In the genomic region with DNA sequence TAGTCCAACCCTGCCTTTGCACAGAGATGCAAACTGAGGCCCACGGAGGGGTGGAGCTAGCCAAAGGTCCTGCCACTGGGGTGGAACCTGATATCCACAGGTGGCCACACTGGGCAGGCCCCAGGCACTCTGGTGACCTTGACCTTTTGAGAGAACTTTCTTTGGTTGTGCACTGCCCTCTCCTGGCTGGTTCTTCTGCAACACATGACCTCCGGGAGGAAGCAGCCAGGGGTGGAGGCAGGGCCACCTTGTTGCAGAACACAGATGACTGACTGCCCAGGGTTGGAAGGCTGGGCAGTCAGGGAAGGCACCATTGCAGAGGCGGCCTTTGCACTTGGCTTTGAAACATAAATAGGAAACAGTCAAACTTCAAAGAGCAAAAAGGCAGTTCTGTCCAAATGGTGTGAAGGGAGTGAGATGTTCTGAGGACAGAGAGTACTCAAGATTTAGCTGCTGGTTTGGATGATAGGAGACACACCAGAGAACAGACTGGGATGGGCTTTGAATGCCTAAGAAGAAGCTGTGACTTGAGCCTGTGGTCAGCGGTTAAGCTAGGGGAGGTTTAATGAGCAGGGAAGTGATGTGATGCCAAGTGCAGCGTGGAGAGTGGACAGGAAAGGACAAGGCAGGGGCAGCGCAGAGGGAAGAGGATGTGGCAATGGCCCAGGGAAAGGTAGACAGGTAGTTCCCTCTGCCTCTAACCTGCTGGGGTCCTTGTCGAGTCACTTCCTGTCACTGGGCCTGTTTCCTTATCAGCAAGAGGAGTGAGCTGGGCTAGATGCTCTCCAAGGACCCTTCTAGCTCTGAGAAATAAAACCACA, we compare ENCODE assay signal across 8 cellular contexts. TPM values are rescaled to one million over a fixed set of nuclear protein-coding genes. Genes with fewer than 3 reads are reported as not detected.
DNase-seq lines count a peak whose midpoint lies in the region; ATAC-seq and TF ChIP-seq lines count a peak whose summit lies in the region.

No MANE protein-coding gene starts in this region.

- H3K9me1 ChIP-seq in IMR-90 (ENCODE audit: insufficient read depth, low read length), result no peaks in the 10 kb centered on the region

- no peaks in the 10 kb centered on the region for H3K4me1 ChIP-seq in IMR-90 (ENCODE audit: control insufficient read depth, insufficient read depth, low read length)
- peaks cover 1% of the 10 kb centered on the region; the same call in 1 of the 2 replicates for H3K4me1 ChIP-seq in iPS DF 6.9 (ENCODE audit: control insufficient read depth, insufficient read depth, low read length)
- H3K4me1 ChIP-seq in smooth muscle cell (ENCODE audit: low read depth), result no peaks in the 10 kb centered on the region

- H3K79me1 ChIP-seq in IMR-90 (ENCODE audit: low read depth in 1 of 2, low read length in 2 of 2), result no peaks in the 10 kb centered on the region

- POLR2A ChIA-PET in IMR-90 (lab: Charles Lee; ENCODE audit: unreplicated experiment), result no interaction called here

- peak overlapping the region in 1 of 2 experiments; percentile 67; a peak in 2 of 4 replicates for H4K8ac ChIP-seq in IMR-90 (ENCODE audit: low read depth in 2 of 2, low read length in 2 of 2)

- BruUV-seq in IMR-90 (replicated peaks; lab: Mats Ljungman, UMichigan), result no TSS peak

- H3K9me3 Mint-ChIP-seq in T-helper 1 cell treated with Interleukin-12 subunit alpha and Interleukin-12 subunit beta and Interleukin-4 antibody, amounts not matched to agents 30 μg/mL and 1 μg/mL, for 36 hours, result no peaks in the 10 kb centered on the region
- peaks cover 0 to 8% (median 0%) of the 10 kb centered on the region in 5 experiments for H3K9me3 Mint-ChIP-seq in brain

- TF ChIP-seq POLR2A in IMR-90 (IDR thresholded peaks at IDR 0.05; ENCODE audit: low read depth, low read length), result no peak

- no peak overlapping the region for H4K5ac ChIP-seq in IMR-90 (ENCODE audit: low read depth, low read length)

- ATAC-seq in GM21717 (IDR thresholded peaks at IDR 0.05; ENCODE audit: unreplicated experiment) (peak; percentile 81), IMR-90 (ENCODE audit: low read depth) (peak; percentile 98)

- H2AK9ac ChIP-seq in IMR-90 (replicated peaks; ENCODE audit: low read depth, low read length, poor library complexity), result peak overlapping the region; percentile 69

- DNase-seq in GM06990 (ENCODE audit: extremely low read depth, insufficient read length) (peak; percentile 41), IMR-90 (peak; percentile 71), iPS DF 6.9 (ENCODE audit: low read depth, low spot score) (peak; percentile 73), smooth muscle cell (lab: John Stamatoyannopoulos, UW; ENCODE audit: unreplicated experiment) (peak; percentile 9), NCI-H2081 treated with DMSO at 0.1 percent for 48 hours (lab: John Stamatoyannopoulos, UW) (no peak)

- no peak overlapping the region for H3K18ac ChIP-seq in IMR-90 (ENCODE audit: low read depth, low read length)

- peak overlapping the region; percentile 66 for H3K27ac Mint-ChIP-seq in T-helper 1 cell treated with Interleukin-12 subunit alpha and Interleukin-12 subunit beta and Interleukin-4 antibody, amounts not matched to agents 30 μg/mL and 1 μg/mL, for 36 hours
- peak overlapping the region in 2 of 5 experiments; percentile 20 to 33 for H3K27ac Mint-ChIP-seq in brain

- peak overlapping the region; percentile 54 for H2AK5ac ChIP-seq in IMR-90 (ENCODE audit: low read depth, low read length)

- H3K79me2 ChIP-seq in smooth muscle cell (ENCODE audit: low read depth), result no peaks in the 10 kb centered on the region

- H4K91ac ChIP-seq in IMR-90 (ENCODE audit: insufficient read depth, low read depth, low read length), result peak overlapping the region; percentile 14

- H3F3A ChIP-seq in smooth muscle cell (ENCODE audit: low read depth), result no peaks in the 10 kb centered on the region

- H3K4me3 ChIP-seq in GM06990 (replicated peaks; ENCODE audit: low read depth, low read length) (no peak overlapping the region), IMR-90 (ENCODE audit: insufficient read depth, low read depth, low read length) (no peak overlapping the region), iPS DF 6.9 (ENCODE audit: low read length) (no peak overlapping the region), smooth muscle cell (no peak overlapping the region)

- no peaks in the 10 kb centered on the region for H3K27me3 ChIP-seq in GM06990 (replicated peaks; ENCODE audit: control insufficient read depth, insufficient read depth, low read length)
- no peaks in the 10 kb centered on the region for H3K27me3 ChIP-seq in IMR-90 (ENCODE audit: control insufficient read depth, insufficient read depth, low read length)
- no peaks in the 10 kb centered on the region for H3K27me3 ChIP-seq in iPS DF 6.9 (ENCODE audit: control insufficient read depth, insufficient read depth, low read length)
- no peaks in the 10 kb centered on the region for H3K27me3 ChIP-seq in smooth muscle cell (ENCODE audit: low read depth)

- in situ Hi-C loops in IMR-90 (cut with MboI; ENCODE audit: low sequenced_read_pairs), result no loop called here

- H2BK15ac ChIP-seq in IMR-90 (ENCODE audit: low read depth, low read length), result peak overlapping the region; percentile 31; the same call in 1 of the 3 replicates

- intact Hi-C loops in IMR-90 (cut with micrococcal nuclease), result loop anchor here (1.0 to 10.0 kb wide), 7 partner anchors 48 to 346 kb away; partner anchors contain the start of genes ARSI, HMGXB3 and TIGD6

- no peaks in the 10 kb centered on the region for H3K36me3 Mint-ChIP-seq in T-helper 1 cell treated with Interleukin-12 subunit alpha and Interleukin-12 subunit beta and Interleukin-4 antibody, amounts not matched to agents 30 μg/mL and 1 μg/mL, for 36 hours (ENCODE audit: low read depth)
- H3K36me3 Mint-ChIP-seq in brain, result no peaks in the 10 kb centered on the region

- no peak overlapping the region for H3K23ac ChIP-seq in IMR-90 (ENCODE audit: low read depth, low read length)

- 40% methylated on average over 1 of the region's 7 CpGs; no CpG with 5 or more reads in 1 of the 2 experiments for WGBS in IMR-90 (ENCODE audit: extremely low coverage in 2 of 2, insufficient read length in 1 of 2), 2 experiments
- WGBS in iPS DF 6.9 (ENCODE audit: insufficient coverage, insufficient read length), result no CpG with 5 or more reads among the region's 7 CpGs
- WGBS in smooth muscle cell (ENCODE audit: low lambda C conversion rate), result 48% methylated on average over 7 of the region's 7 CpGs

- dilution Hi-C loops in IMR-90 (cut with HindIII; ENCODE audit: low sequenced_read_pairs, unreplicated experiment), result no loop called here

- H2BK20ac ChIP-seq in IMR-90 (ENCODE audit: low read depth, low read length), result no peak overlapping the region

- H3K9me3 ChIP-seq in IMR-90 (ENCODE audit: control insufficient read depth, insufficient read depth, low read length), result no peaks in the 10 kb centered on the region
- no peaks in the 10 kb centered on the region for H3K9me3 ChIP-seq in iPS DF 6.9 (ENCODE audit: control insufficient read depth, insufficient read depth, low read length)
- H3K9me3 ChIP-seq in smooth muscle cell (replicated peaks; ENCODE audit: low read depth), result no peaks in the 10 kb centered on the region

- H3K9ac ChIP-seq in IMR-90 (ENCODE audit: low read depth, low read length), result no peak overlapping the region
- no peak overlapping the region for H3K9ac ChIP-seq in smooth muscle cell (ENCODE audit: low read depth)

- H3K27me3 Mint-ChIP-seq in T-helper 1 cell treated with Interleukin-12 subunit alpha and Interleukin-12 subunit beta and Interleukin-4 antibody, amounts not matched to agents 30 μg/mL and 1 μg/mL, for 36 hours (ENCODE audit: low read depth), result peaks cover 10% of the 10 kb centered on the region
- peaks cover 5% of the 10 kb centered on the region for H3K27me3 Mint-ChIP-seq in brain

- H3K4me1 Mint-ChIP-seq in T-helper 1 cell treated with Interleukin-12 subunit alpha and Interleukin-12 subunit beta and Interleukin-4 antibody, amounts not matched to agents 30 μg/mL and 1 μg/mL, for 36 hours (ENCODE audit: low read depth), result peaks cover 7% of the 10 kb centered on the region
- H3K4me1 Mint-ChIP-seq in brain, result peaks cover 47% of the 10 kb centered on the region

- CTCF ChIA-PET in IMR-90 (lab: Yijun Ruan, JAX), result interaction anchor here (0.7 to 3.5 kb wide), 9 partner anchors 31 to 196 kb away, joined by 3 to 24 read pairs (median 3); no protein-coding TSS in a partner anchor

- peak overlapping the region; percentile 16; the same call in 1 of the 2 replicates for H2BK120ac ChIP-seq in IMR-90 (ENCODE audit: low read depth, low read length)

- H4K20me1 ChIP-seq in IMR-90 (ENCODE audit: insufficient read depth, low read length) (no peaks in the 10 kb centered on the region), smooth muscle cell (ENCODE audit: low read depth) (no peaks in the 10 kb centered on the region)

- TF ChIP-seq RAD21 in IMR-90 (IDR thresholded peaks at IDR 0.05; ENCODE audit: low read length), result peak; percentile 87

- no peak overlapping the region for H2BK5ac ChIP-seq in IMR-90 (ENCODE audit: low read depth, low read length, poor library complexity, severe bottlenecking)

- H3K4ac ChIP-seq in IMR-90 (ENCODE audit: low read depth, low read length), result no peak overlapping the region

- TF ChIP-seq CTCF in GM06990 (IDR thresholded peaks at IDR 0.05; ENCODE audit: insufficient read depth, low read length, poor library complexity, severe bottlenecking) (peak; percentile 73), IMR-90 (conservative IDR thresholded peaks at IDR 0.05; ENCODE audit: low read depth, low read length) (peak; percentile 83), brain (conservative IDR thresholded peaks at IDR 0.05) (peak; percentile 91 to 95), smooth muscle cell (IDR thresholded peaks at IDR 0.05; ENCODE audit: borderline replicate concordance, insufficient read depth, poor library complexity, severe bottlenecking) (peak; percentile 73)

- no peak overlapping the region for H3K14ac ChIP-seq in IMR-90 (replicated peaks; ENCODE audit: low read depth, low read length)

- H2AFZ ChIP-seq in IMR-90 (replicated peaks; ENCODE audit: low read length, poor library complexity) (peak overlapping the region; percentile 51), smooth muscle cell (ENCODE audit: low read depth) (no peak overlapping the region)

- no peak overlapping the region for H3K56ac ChIP-seq in IMR-90 (ENCODE audit: extremely low read depth, insufficient read depth, low read length)

- no peak overlapping the region for H3K4me3 Mint-ChIP-seq in T-helper 1 cell treated with Interleukin-12 subunit alpha and Interleukin-12 subunit beta and Interleukin-4 antibody, amounts not matched to agents 30 μg/mL and 1 μg/mL, for 36 hours
- H3K4me3 Mint-ChIP-seq in brain, result no peak overlapping the region

- no peaks in the 10 kb centered on the region for H3K36me3 ChIP-seq in GM06990 (ENCODE audit: control insufficient read depth, insufficient read depth, low read length)
- H3K36me3 ChIP-seq in IMR-90 (ENCODE audit: control insufficient read depth, insufficient read depth, low read length), result no peaks in the 10 kb centered on the region
- H3K36me3 ChIP-seq in iPS DF 6.9 (ENCODE audit: control insufficient read depth, insufficient read depth, low read length), result no peaks in the 10 kb centered on the region
- H3K36me3 ChIP-seq in smooth muscle cell (ENCODE audit: low read depth), result no peaks in the 10 kb centered on the region

- H3K27ac ChIP-seq in IMR-90 (ENCODE audit: insufficient read depth, low read length) (no peak overlapping the region), iPS DF 6.9 (ENCODE audit: low read length) (no peak overlapping the region), smooth muscle cell (ENCODE audit: low read depth) (no peak overlapping the region)

- H3K4me2 ChIP-seq in IMR-90 (ENCODE audit: low read depth, low read length) (no peak overlapping the region), smooth muscle cell (no peak overlapping the region)

RNA-seq across cellular contexts. Expression of gene TCOF1, which starts 6.8 kb away (rescaled TPM):
- total RNA-seq in IMR-90 (2012; rRNA removed) (18.3 and 19.7 TPM in 2 replicates), smooth muscle cell (12.7 and 16.0 TPM in 2 replicates)
- polyA plus RNA-seq in IMR-90 (2012; rRNA removed) (18.2 and 18.8 TPM in 2 replicates), brain (ENCODE audit: insufficient read depth, low read depth, low replicate concordance) (34.8 TPM), smooth muscle cell (25.9 and 27.6 TPM in 2 replicates)
- polyA plus RNA-seq in IMR-90 (2012; cell fraction: cytosol; rRNA removed), result 11.7 and 14.4 TPM in 2 replicates
- 43.7 and 51.8 TPM in 2 replicates for polyA plus RNA-seq in IMR-90 (2012; cell fraction: nucleus; rRNA removed; ENCODE audit: low replicate concordance)

RNA-seq across cellular contexts. Expression of gene ARSI, which starts 48.0 kb away (rescaled TPM):
- total RNA-seq in IMR-90 (2012; rRNA removed) (15.0 and 15.2 TPM in 2 replicates), smooth muscle cell (68.9 and 72.8 TPM in 2 replicates)
- polyA plus RNA-seq in IMR-90 (2012; rRNA removed) (14.8 and 15.5 TPM in 2 replicates), brain (ENCODE audit: insufficient read depth, low read depth, low replicate concordance) (1.2 TPM), smooth muscle cell (55.9 and 87.6 TPM in 2 replicates)
- 10.1 and 22.7 TPM in 2 replicates for polyA plus RNA-seq in IMR-90 (2012; cell fraction: cytosol; rRNA removed)
- polyA plus RNA-seq in IMR-90 (2012; cell fraction: nucleus; rRNA removed; ENCODE audit: low replicate concordance), result 3.4 and 9.5 TPM in 2 replicates
